Comparison of ENCODE assay signal across 17 cellular contexts in genomic region chr1:30523055-30524020, GRCh38.
DNase-seq lines count a peak whose midpoint lies in the region; ATAC-seq and TF ChIP-seq lines count a peak whose summit lies in the region.
"Had no signal": no experiment of that assay in that cellular context is flagged by ENCODE, and none has a peak within 500 bp of the region (broad histone marks: within the 10 kb centered on the region; RNA-seq: fewer than 3 reads in every experiment).

No MANE protein-coding gene starts in this region.

- H3K27me3 ChIP-seq in brain microvascular endothelial cell (replicated peaks): no peaks in the 10 kb centered on the region
- H3K27me3 ChIP-seq in right atrium auricular region: no peaks in the 10 kb centered on the region
- H3K27me3 ChIP-seq: cardiac muscle cell had no signal

- in situ Hi-C loops in brain microvascular endothelial cell (cut with HindIII; ENCODE audit: low pct_ligation_motif_present, low sequenced_read_pairs): no loop called here

- H3K27ac ChIP-seq in brain microvascular endothelial cell (peak overlapping the region; percentile 22), right atrium auricular region (peak overlapping the region; percentile 70 to 90)
- H3K27ac ChIP-seq: cardiac muscle cell, hepatocyte, KMS-11, thoracic aorta had no signal

- no peaks in the 10 kb centered on the region for H3K36me3 ChIP-seq in brain microvascular endothelial cell (replicated peaks)
- H3K36me3 ChIP-seq in right atrium auricular region: no peaks in the 10 kb centered on the region
- H3K36me3 ChIP-seq: cardiac muscle cell, thoracic aorta had no signal

- H3K4me3 ChIP-seq in brain microvascular endothelial cell (ENCODE audit: low read depth, low read length) (no peak overlapping the region), right atrium auricular region (no peak overlapping the region)
- H3K4me3 ChIP-seq: cardiac muscle cell, hepatocyte, thoracic aorta had no signal

- H3K4me1 ChIP-seq in right atrium auricular region: peaks cover 0 to 45% of the 10 kb centered on the region in 2 donors

- ATAC-seq in HG03342 (IDR thresholded peaks at IDR 0.05; ENCODE audit: unreplicated experiment): no peak
- no peak for ATAC-seq in HG03108 (IDR thresholded peaks at IDR 0.05; ENCODE audit: unreplicated experiment)
- ATAC-seq: naive thymus-derived CD4-positive, alpha-beta T cell had no signal

- H3K9me3 ChIP-seq in right atrium auricular region: no peaks in the 10 kb centered on the region
- H3K9me3 ChIP-seq: thoracic aorta had no signal

- DNase-seq in NCI-H510A treated with DMSO at 0.1 percent for 48 hours (lab: John Stamatoyannopoulos, UW) (peak; percentile 4), NCI-H510A (lab: John Stamatoyannopoulos, UW) (no peak), brain microvascular endothelial cell (peak; percentile 73), right atrium auricular region (ENCODE audit: low spot score) (peak; percentile 73), ureter (ENCODE audit: low spot score) (peak; percentile 36), C1 segment of cervical spinal cord (lab: John Stamatoyannopoulos, UW) (no peak)
- DNase-seq: 8988T; naive thymus-derived CD4-positive, alpha-beta T cell; NCI-H774; stimulated activated CD4-positive, alpha-beta T cell treated with anti-CD3 and anti-CD28 coated beads, Interleukin-4, amount 100 ng/mL, for 24 hours; T-helper 2 cell had no signal

- TF ChIP-seq CTCF in brain microvascular endothelial cell (IDR thresholded peaks at IDR 0.05; ENCODE audit: low read depth, low read length, missing control alignments) (no peak), right atrium auricular region (IDR thresholded peaks at IDR 0.05) (no peak)

Comparison
In these comparisons a context has a peak if more than half of its experiments do, and no peak if none do; other contexts are left out.
1. DNase-seq: peak in NCI-H510A treated with DMSO at 0.1 percent for 48 hours (single experiment), brain microvascular endothelial cell (single experiment), right atrium auricular region (single experiment) and ureter (single experiment); none in NCI-H510A (single experiment) and C1 segment of cervical spinal cord (0 of 14).